ENCODE assay signal across 24 cellular contexts in the genomic region with DNA sequence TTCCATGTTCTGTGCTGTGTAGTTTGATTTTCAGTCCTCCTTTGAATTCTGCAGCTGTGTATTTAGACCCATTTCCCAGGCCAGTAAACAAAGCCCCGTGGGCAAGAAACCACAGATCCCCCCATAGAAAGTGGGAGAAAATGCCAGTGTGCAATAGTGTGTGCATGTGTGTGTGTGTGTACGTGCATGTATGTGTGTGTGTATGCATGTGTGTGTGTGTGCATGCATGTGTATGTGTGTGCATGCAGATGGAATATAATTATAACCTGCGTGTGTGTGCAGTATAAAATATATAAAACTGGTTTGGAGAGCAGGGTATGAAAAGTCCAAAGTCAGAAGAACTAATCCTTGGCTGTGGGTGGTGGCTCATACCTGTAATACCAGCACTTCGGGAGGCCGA. TPM values are rescaled to one million over a fixed set of nuclear protein-coding genes. Genes with fewer than 3 reads are reported as not detected.
DNase-seq lines count a peak whose midpoint lies in the region; ATAC-seq, FAIRE-seq and TF ChIP-seq lines count a peak whose summit lies in the region.
"Had no signal": no experiment of that assay in that cellular context is flagged by ENCODE, and none has a peak within 500 bp of the region (broad histone marks: within the 10 kb centered on the region; RNA-seq: fewer than 3 reads in every experiment).

No MANE protein-coding gene starts in this region.

- TF ChIP-seq CTCF in HEK293 (tag by site-specific recombination; IDR thresholded peaks at IDR 0.05) (no peak), neural progenitor cell (IDR thresholded peaks at IDR 0.05) (no peak)

- H3K4me1 ChIP-seq in HEK293 (ENCODE audit: control insufficient read depth, insufficient read depth, low read length): peaks cover 4% of the 10 kb centered on the region; the same call in 1 of the 2 replicates
- no peaks in the 10 kb centered on the region for H3K4me1 ChIP-seq in neural progenitor cell
- H3K4me1 ChIP-seq: BE2C had no signal

- H3K36me3 ChIP-seq in HEK293 (ENCODE audit: control insufficient read depth in 2 of 2, insufficient read depth in 1 of 2, low read length in 2 of 2) (no peaks in the 10 kb centered on the region), neural progenitor cell (no peaks in the 10 kb centered on the region)
- H3K36me3 ChIP-seq: BE2C, BLaER1 had no signal

- H4K20me1 ChIP-seq in neural progenitor cell (ENCODE audit: low read depth): no peaks in the 10 kb centered on the region
- H4K20me1 ChIP-seq: BLaER1 had no signal

- FAIRE-seq in GM12892 (lab: Jason Lieb, UNC): peak; percentile 72
- FAIRE-seq: A204.1, G401.6, GM18507 had no signal

- ATAC-seq in GM18502 (IDR thresholded peaks at IDR 0.05; ENCODE audit: poor library complexity, unreplicated experiment): no peak

- H3K27ac Mint-ChIP-seq in neural progenitor cell: no peak overlapping the region
- H3K27ac Mint-ChIP-seq: CD4-positive, alpha-beta memory T cell; CD4-positive, CD25-positive, alpha-beta regulatory T cell had no signal

- no peaks in the 10 kb centered on the region for H3K9me3 Mint-ChIP-seq in neural progenitor cell
- H3K9me3 Mint-ChIP-seq: CD8-positive, alpha-beta memory T cell had no signal

- CTCF ChIA-PET in HEK293 (lab: Yijun Ruan, JAX): no interaction called here

- POLR2A ChIA-PET in HEK293 (lab: Yijun Ruan, JAX): no interaction called here

- H3K36me3 Mint-ChIP-seq in neural progenitor cell: no peaks in the 10 kb centered on the region
- H3K36me3 Mint-ChIP-seq: CD14-positive monocyte had no signal

- peaks cover 11% of the 10 kb centered on the region for H3K4me1 Mint-ChIP-seq in neural progenitor cell
- H3K4me1 Mint-ChIP-seq: CD4-positive, CD25-positive, alpha-beta regulatory T cell; CD8-positive, alpha-beta memory T cell had no signal

- peaks cover 16% of the 10 kb centered on the region for H3F3A ChIP-seq in neural progenitor cell (ENCODE audit: low read depth)

- no peaks in the 10 kb centered on the region for H3K79me2 ChIP-seq in neural progenitor cell (ENCODE audit: low read depth)

- no peak overlapping the region for H3K9ac ChIP-seq in neural progenitor cell
- H3K9ac ChIP-seq: BLaER1 had no signal

- H3K4me3 Mint-ChIP-seq in neural progenitor cell: peak overlapping the region; percentile 57
- H3K4me3 Mint-ChIP-seq: CD14-positive monocyte; CD4-positive, alpha-beta memory T cell; CD8-positive, alpha-beta memory T cell had no signal

- no peak overlapping the region for H3K27ac ChIP-seq in HEK293 (ENCODE audit: extremely low read depth, low read depth, low read length)
- no peak overlapping the region for H3K27ac ChIP-seq in neural progenitor cell
- H3K27ac ChIP-seq: BLaER1 had no signal

- TF ChIP-seq POLR2A in GM12892 (IDR thresholded peaks at IDR 0.05; ENCODE audit: low read depth, low read length): no peak

- no peak overlapping the region for H3K4me3 ChIP-seq in HEK293 (ENCODE audit: low read depth, low read length)
- H3K4me3 ChIP-seq in neural progenitor cell: no peak overlapping the region
- H3K4me3 ChIP-seq: BLaER1 had no signal

- no peak overlapping the region for H3K4me2 ChIP-seq in neural progenitor cell
- H3K4me2 ChIP-seq: BLaER1 had no signal

- DNase-seq in GM12892 (ENCODE audit: insufficient read length) (no peak), neural progenitor cell (ENCODE audit: low spot score) (no peak), EL (no peak)
- DNase-seq: 8988T; ACHN; BE2C; C1 segment of cervical spinal cord; CD4-positive, alpha-beta memory T cell; CD4-positive, CD25-positive, alpha-beta regulatory T cell; CD8-positive, alpha-beta memory T cell; COR-L47; DMS 273 treated with DMSO at 0.1 percent for 48 hours; DMS153; DMS53; DMS79; DND-41; GF-D8 had no signal

- H3K9me3 ChIP-seq in HEK293 (ENCODE audit: control insufficient read depth, insufficient read depth, low read depth, low read length): no peaks in the 10 kb centered on the region
- H3K9me3 ChIP-seq in neural progenitor cell (ENCODE audit: low read depth): no peaks in the 10 kb centered on the region
- H3K9me3 ChIP-seq: BE2C, BLaER1 had no signal

- peaks cover 19% of the 10 kb centered on the region for H3K27me3 ChIP-seq in neural progenitor cell
- H3K27me3 ChIP-seq: BE2C, BLaER1 had no signal

- H3K27me3 Mint-ChIP-seq in neural progenitor cell (ENCODE audit: insufficient read depth, low read depth): peaks cover 11% of the 10 kb centered on the region
- H3K27me3 Mint-ChIP-seq: CD4-positive, alpha-beta memory T cell had no signal

- no peak overlapping the region for H2AFZ ChIP-seq in neural progenitor cell (replicated peaks)

TF ChIP-seq in HEK293, 187 proteins besides CTCF, POLR2A, EP300 and RAD21:
- TF ChIP-seq, protein P1, sequence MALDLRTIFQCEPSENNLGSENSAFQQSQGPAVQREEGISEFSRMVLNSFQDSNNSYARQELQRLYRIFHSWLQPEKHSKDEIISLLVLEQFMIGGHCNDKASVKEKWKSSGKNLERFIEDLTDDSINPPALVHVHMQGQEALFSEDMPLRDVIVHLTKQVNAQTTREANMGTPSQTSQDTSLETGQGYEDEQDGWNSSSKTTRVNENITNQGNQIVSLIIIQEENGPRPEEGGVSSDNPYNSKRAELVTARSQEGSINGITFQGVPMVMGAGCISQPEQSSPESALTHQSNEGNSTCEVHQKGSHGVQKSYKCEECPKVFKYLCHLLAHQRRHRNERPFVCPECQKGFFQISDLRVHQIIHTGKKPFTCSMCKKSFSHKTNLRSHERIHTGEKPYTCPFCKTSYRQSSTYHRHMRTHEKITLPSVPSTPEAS (tag by site-specific recombination; IDR thresholded peaks at IDR 0.05): peak; percentile 84
- TF ChIP-seq ZNF837 (tag by site-specific recombination; IDR thresholded peaks at IDR 0.05): no peak

RNA-seq across cellular contexts. Expression of a gene that starts 5.2 kb away (rescaled TPM):
- polyA plus RNA-seq in GM12892 (2012; ENCODE audit: missing spikeins): 113 TPM
- 70.4 and 81.8 TPM in 2 replicates for total RNA-seq in neural progenitor cell (ENCODE audit: low replicate concordance)
